In genomic region chr1:18875107-18875795, GRCh38 we compare ENCODE assay signal across 8 cellular contexts. TPM values are rescaled to one million over a fixed set of nuclear protein-coding genes. Genes with fewer than 3 reads are reported as not detected.
DNase-seq lines count a peak whose midpoint lies in the region; ATAC-seq and TF ChIP-seq lines count a peak whose summit lies in the region.

No MANE protein-coding gene starts in this region.

- no peaks in the 10 kb centered on the region for H3K36me3 ChIP-seq in kidney epithelial cell (ENCODE audit: control insufficient read depth, insufficient read depth, low read length)

- no peak overlapping the region for H3K4me3 ChIP-seq in cardiac fibroblast (replicated peaks in 1 of 2; ENCODE audit: low read depth in 2 of 2, low read length in 2 of 2)
- no peak overlapping the region for H3K4me3 ChIP-seq in kidney epithelial cell (ENCODE audit: low read depth, low read length)

- DNase-seq in NCI-H524 (lab: John Stamatoyannopoulos, UW) (peak; percentile 46 to 81), NCI-H524 treated with DMSO at 0.1 percent for 48 hours (lab: John Stamatoyannopoulos, UW) (no peak), NCI-H2196 (lab: John Stamatoyannopoulos, UW; ENCODE audit: unreplicated experiment) (peak; percentile 72), cardiac fibroblast (ENCODE audit: low read depth in 2 of 2) (peak; percentile 90), kidney epithelial cell (ENCODE audit: low read depth) (peak; percentile 49)
- DNase-seq in activated CD4-positive, CD25-positive, alpha-beta regulatory T cell (lab: John Stamatoyannopoulos, UW) = peak; percentile 32 to 47 (median 37)
- peak; percentile 14 to 57 for DNase-seq in stimulated activated CD4-positive, alpha-beta T cell treated with anti-CD3 and anti-CD28 coated beads, Interleukin-1b, Interleukin-23, amount 100 ng/mL, for 1 hour (ENCODE audit: low read depth in 2 of 2)

- TF ChIP-seq CTCF in cardiac fibroblast (IDR thresholded peaks at IDR 0.05; ENCODE audit: low read depth, low read length) = peak; percentile 87
- peak; percentile 89 for TF ChIP-seq CTCF in kidney epithelial cell (IDR thresholded peaks at IDR 0.05; ENCODE audit: insufficient read depth, low read length, poor library complexity, severe bottlenecking)

- no peak for ATAC-seq in HG02623 (IDR thresholded peaks at IDR 0.05; ENCODE audit: unreplicated experiment)

- peaks cover 2% of the 10 kb centered on the region for H3K27me3 ChIP-seq in kidney epithelial cell (ENCODE audit: control insufficient read depth, insufficient read depth, low read length)

RNA-seq across cellular contexts. Expression of gene TAS1R2, which starts 15.8 kb away (rescaled TPM):
- not detected in 2 replicates for total RNA-seq in kidney epithelial cell

RNA-seq across cellular contexts. Expression of gene ALDH4A1, which starts 27.1 kb away (rescaled TPM):
- total RNA-seq in kidney epithelial cell = 18.8 and 22.8 TPM in 2 replicates
